Comparison of ENCODE assay signal across 16 cellular contexts in the genomic region with DNA sequence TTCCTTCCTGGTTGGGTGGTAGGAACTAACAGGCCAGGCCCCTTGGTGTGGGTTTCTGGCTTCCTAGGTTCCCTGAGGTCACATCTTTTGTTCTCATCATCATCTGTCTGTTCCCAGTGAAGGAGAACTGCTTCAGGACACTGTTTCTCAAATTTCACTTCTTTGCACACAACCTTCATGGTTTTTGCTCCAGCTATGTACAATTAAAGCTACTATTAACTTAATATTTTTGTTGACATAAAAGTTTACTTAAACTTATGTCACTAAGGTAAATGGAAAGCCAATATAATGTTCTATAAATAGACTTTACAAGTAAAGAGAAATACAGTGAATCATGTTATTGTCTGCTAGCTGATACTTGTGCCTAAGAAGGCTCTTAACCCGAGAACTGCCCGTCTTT.
DNase-seq lines count a peak whose midpoint lies in the region; ATAC-seq and TF ChIP-seq lines count a peak whose summit lies in the region.
"Had no signal": no experiment of that assay in that cellular context is flagged by ENCODE, and none has a peak within 500 bp of the region (broad histone marks: within the 10 kb centered on the region; RNA-seq: fewer than 3 reads in every experiment).

No MANE protein-coding gene starts in this region.

- no peaks in the 10 kb centered on the region for H3K27me3 ChIP-seq in PC-3 (ENCODE audit: low read length)
- no peaks in the 10 kb centered on the region for H3K27me3 ChIP-seq in prostate gland (replicated peaks; ENCODE audit: insufficient read depth)
- no peaks in the 10 kb centered on the region for H3K27me3 ChIP-seq in ovary
- peaks cover 17% of the 10 kb centered on the region for H3K27me3 ChIP-seq in SJCRH30
- H3K27me3 ChIP-seq: BLaER1 treated with 17β-estradiol and CSF1 and Interleukin-3, amounts not matched to agents 10 nM and 100 nM had no signal

- ATAC-seq in PC-3, result peak; percentile 86

- no peak for TF ChIP-seq CTCF in C4-2B (conservative IDR thresholded peaks at IDR 0.05)
- TF ChIP-seq CTCF in PC-3 (conservative IDR thresholded peaks at IDR 0.05; ENCODE audit: low read depth, low read length), result no peak
- TF ChIP-seq CTCF in prostate gland (IDR thresholded peaks at IDR 0.05), result no peak
- TF ChIP-seq CTCF in ovary (IDR thresholded peaks at IDR 0.05), result no peak

- POLR2A ChIA-PET in PC-3 (lab: Charles Lee; ENCODE audit: unreplicated experiment), result interaction anchor here (0.6 kb wide), 1 partner anchor 255 kb away, joined by 3 read pairs; no protein-coding TSS in a partner anchor

- peak overlapping the region; percentile 36 for H2AFZ ChIP-seq in PC-3 (ENCODE audit: low read length)
- H2AFZ ChIP-seq: GM23248 had no signal

- no peak overlapping the region for H3K4me3 ChIP-seq in PC-3 (ENCODE audit: low read length)
- no peak overlapping the region for H3K4me3 ChIP-seq in prostate gland
- no peak overlapping the region for H3K4me3 ChIP-seq in ovary
- H3K4me3 ChIP-seq in SJCRH30, result no peak overlapping the region
- H3K4me3 ChIP-seq: BLaER1 treated with 17β-estradiol and CSF1 and Interleukin-3, amounts not matched to agents 10 nM and 100 nM; GM23248; HAP-1 had no signal

- no TSS peak for BruUV-seq in PC-3 (replicated peaks; lab: Mats Ljungman, UMichigan)

- no peaks in the 10 kb centered on the region for H3K9me2 ChIP-seq in PC-3 (replicated peaks; ENCODE audit: low read length)

- H3F3A ChIP-seq in PC-3 (ENCODE audit: low read length, unreplicated experiment), result no peaks in the 10 kb centered on the region

- peak overlapping the region; percentile 40; the same call in 1 of the 2 replicates for H3K9ac ChIP-seq in PC-3 (ENCODE audit: low read length)
- H3K9ac ChIP-seq: BLaER1 treated with 17β-estradiol and CSF1 and Interleukin-3, amounts not matched to agents 10 nM and 100 nM; GM23248 had no signal

- H3K4me2 ChIP-seq in PC-3 (ENCODE audit: low read length), result peak overlapping the region; percentile 61
- H3K4me2 ChIP-seq: BLaER1 treated with 17β-estradiol and CSF1 and Interleukin-3, amounts not matched to agents 10 nM and 100 nM had no signal

- CTCF ChIA-PET in PC-3 (lab: Charles Lee), result interaction anchor here (0.8 kb wide), 1 partner anchor 156 kb away, joined by 3 read pairs; no protein-coding TSS in a partner anchor

- no peak for TF ChIP-seq POLR2A in prostate gland (IDR thresholded peaks at IDR 0.05)
- TF ChIP-seq POLR2A in ovary (IDR thresholded peaks at IDR 0.05), result no peak

- peak; percentile 50 for DNase-seq in PC-3
- peak; percentile 34 for DNase-seq in left kidney (ENCODE audit: low read depth, low spot score)
- no peak for DNase-seq in prostate gland (ENCODE audit: low spot score)
- no peak for DNase-seq in SK-N-DZ (ENCODE audit: low spot score)
- no peak for DNase-seq in midbrain (lab: John Stamatoyannopoulos, UW)
- no peak for DNase-seq in ovary
- no peak for DNase-seq in SJCRH30
- DNase-seq: CD4-positive, CD25-positive, alpha-beta regulatory T cell; CD8-positive, alpha-beta memory T cell; COR-L47; DMS 273 treated with DMSO at 0.1 percent for 48 hours; GM23248 had no signal

- intact Hi-C loops in PC-3 (cut with micrococcal nuclease) (no loop called here), prostate gland (cut with DNase I) (no loop called here), ovary (cut with DNase I) (no loop called here)

- H3K9me3 ChIP-seq in PC-3 (ENCODE audit: low read length) (no peaks in the 10 kb centered on the region), prostate gland (no peaks in the 10 kb centered on the region), ovary (no peaks in the 10 kb centered on the region), SJCRH30 (replicated peaks) (no peaks in the 10 kb centered on the region)
- H3K9me3 ChIP-seq: HAP-1 had no signal

- no peaks in the 10 kb centered on the region for H3K79me2 ChIP-seq in PC-3 (ENCODE audit: low read length)

- WGBS in prostate gland, result 50% methylated on average over 2 of the region's 2 CpGs
- WGBS in ovary, 3 donors, result 86 to 87% (median 86%) methylated on average over 2 of the region's 2 CpGs

- no peaks in the 10 kb centered on the region for H4K20me1 ChIP-seq in PC-3 (ENCODE audit: low read length)
- H4K20me1 ChIP-seq: BLaER1 treated with 17β-estradiol and CSF1 and Interleukin-3, amounts not matched to agents 10 nM and 100 nM had no signal

- H3K4me1 ChIP-seq in PC-3 (ENCODE audit: insufficient read depth, low read length) (peaks cover 26% of the 10 kb centered on the region), prostate gland (replicated peaks) (peaks cover 11% of the 10 kb centered on the region), ovary (ENCODE audit: insufficient read depth) (no peaks in the 10 kb centered on the region), SJCRH30 (no peaks in the 10 kb centered on the region)
- H3K4me1 ChIP-seq: HAP-1 had no signal

- H3K36me3 ChIP-seq in PC-3 (ENCODE audit: low read depth, low read length) (no peaks in the 10 kb centered on the region), prostate gland (no peaks in the 10 kb centered on the region), ovary (no peaks in the 10 kb centered on the region), SJCRH30 (no peaks in the 10 kb centered on the region)
- H3K36me3 ChIP-seq: BLaER1 treated with 17β-estradiol and CSF1 and Interleukin-3, amounts not matched to agents 10 nM and 100 nM; HAP-1 had no signal

- TF ChIP-seq EP300 in ovary (IDR thresholded peaks at IDR 0.05), result no peak

- H3K27ac ChIP-seq in C4-2B (peak overlapping the region; percentile 78), PC-3 (ENCODE audit: low read length) (peak overlapping the region; percentile 80), prostate gland (peak overlapping the region; percentile 54 to 58), ovary (no peak overlapping the region), SJCRH30 (no peak overlapping the region)
- H3K27ac ChIP-seq: BLaER1 treated with 17β-estradiol and CSF1 and Interleukin-3, amounts not matched to agents 10 nM and 100 nM; GM23248; HL-60 had no signal

Comparison
In these comparisons a context has a peak if more than half of its experiments do, and no peak if none do; other contexts are left out.
1. H3K27ac ChIP-seq: peak in C4-2B (single experiment), PC-3 (single experiment) and prostate gland (2 of 2); none in ovary (0 of 2) and SJCRH30 (single experiment).
2. DNase-seq: peak in PC-3 (single experiment) and left kidney (single experiment); none in prostate gland (single experiment), SK-N-DZ (single experiment), midbrain (single experiment), ovary (0 of 5) and SJCRH30 (0 of 2).